Comparison of ENCODE assay signal across 1 cellular context in the genomic region with DNA sequence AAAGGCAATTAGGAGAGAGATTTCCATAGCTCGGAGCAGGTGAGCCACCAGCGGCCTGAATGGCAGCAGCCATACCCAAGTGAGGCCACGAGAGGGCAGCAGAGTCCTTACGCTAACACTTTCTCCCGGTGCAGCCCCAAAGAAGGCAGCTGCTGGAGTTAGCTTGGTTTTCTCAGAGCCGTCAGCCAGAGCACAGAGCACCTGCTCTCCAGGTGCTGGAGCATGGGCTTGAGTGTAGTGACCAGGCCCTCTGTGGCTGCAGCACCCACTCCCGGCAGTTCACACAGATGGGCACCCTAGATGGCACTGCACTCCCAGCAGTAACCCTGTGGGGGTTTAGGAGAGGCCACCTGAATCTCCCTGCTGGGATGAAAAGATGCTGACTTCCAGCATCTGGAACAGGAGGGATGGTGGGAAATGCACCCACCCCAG.
TF ChIP-seq lines count a peak whose summit lies in the region.

No MANE protein-coding gene starts in this region.

TF ChIP-seq in GM12878, 131 proteins besides CTCF, POLR2A, EP300 and RAD21 (continued from another document):
- TF ChIP-seq, protein P1, sequence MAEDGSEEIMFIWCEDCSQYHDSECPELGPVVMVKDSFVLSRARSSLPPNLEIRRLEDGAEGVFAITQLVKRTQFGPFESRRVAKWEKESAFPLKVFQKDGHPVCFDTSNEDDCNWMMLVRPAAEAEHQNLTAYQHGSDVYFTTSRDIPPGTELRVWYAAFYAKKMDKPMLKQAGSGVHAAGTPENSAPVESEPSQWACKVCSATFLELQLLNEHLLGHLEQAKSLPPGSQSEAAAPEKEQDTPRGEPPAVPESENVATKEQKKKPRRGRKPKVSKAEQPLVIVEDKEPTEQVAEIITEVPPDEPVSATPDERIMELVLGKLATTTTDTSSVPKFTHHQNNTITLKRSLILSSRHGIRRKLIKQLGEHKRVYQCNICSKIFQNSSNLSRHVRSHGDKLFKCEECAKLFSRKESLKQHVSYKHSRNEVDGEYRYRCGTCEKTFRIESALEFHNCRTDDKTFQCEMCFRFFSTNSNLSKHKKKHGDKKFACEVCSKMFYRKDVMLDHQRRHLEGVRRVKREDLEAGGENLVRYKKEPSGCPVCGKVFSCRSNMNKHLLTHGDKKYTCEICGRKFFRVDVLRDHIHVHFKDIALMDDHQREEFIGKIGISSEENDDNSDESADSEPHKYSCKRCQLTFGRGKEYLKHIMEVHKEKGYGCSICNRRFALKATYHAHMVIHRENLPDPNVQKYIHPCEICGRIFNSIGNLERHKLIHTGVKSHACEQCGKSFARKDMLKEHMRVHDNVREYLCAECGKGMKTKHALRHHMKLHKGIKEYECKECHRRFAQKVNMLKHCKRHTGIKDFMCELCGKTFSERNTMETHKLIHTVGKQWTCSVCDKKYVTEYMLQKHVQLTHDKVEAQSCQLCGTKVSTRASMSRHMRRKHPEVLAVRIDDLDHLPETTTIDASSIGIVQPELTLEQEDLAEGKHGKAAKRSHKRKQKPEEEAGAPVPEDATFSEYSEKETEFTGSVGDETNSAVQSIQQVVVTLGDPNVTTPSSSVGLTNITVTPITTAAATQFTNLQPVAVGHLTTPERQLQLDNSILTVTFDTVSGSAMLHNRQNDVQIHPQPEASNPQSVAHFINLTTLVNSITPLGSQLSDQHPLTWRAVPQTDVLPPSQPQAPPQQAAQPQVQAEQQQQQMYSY (CRISPR knock-in tag; IDR thresholded peaks at IDR 0.05), result no peak
- TF ChIP-seq, protein P2, sequence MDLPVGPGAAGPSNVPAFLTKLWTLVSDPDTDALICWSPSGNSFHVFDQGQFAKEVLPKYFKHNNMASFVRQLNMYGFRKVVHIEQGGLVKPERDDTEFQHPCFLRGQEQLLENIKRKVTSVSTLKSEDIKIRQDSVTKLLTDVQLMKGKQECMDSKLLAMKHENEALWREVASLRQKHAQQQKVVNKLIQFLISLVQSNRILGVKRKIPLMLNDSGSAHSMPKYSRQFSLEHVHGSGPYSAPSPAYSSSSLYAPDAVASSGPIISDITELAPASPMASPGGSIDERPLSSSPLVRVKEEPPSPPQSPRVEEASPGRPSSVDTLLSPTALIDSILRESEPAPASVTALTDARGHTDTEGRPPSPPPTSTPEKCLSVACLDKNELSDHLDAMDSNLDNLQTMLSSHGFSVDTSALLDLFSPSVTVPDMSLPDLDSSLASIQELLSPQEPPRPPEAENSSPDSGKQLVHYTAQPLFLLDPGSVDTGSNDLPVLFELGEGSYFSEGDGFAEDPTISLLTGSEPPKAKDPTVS (IDR thresholded peaks at IDR 0.05; ENCODE audit: low read depth, low read length), result 0 out of 2 replicates have a peak, but pooled peaks have one; percentile 24
- TF ChIP-seq SIX5 (IDR thresholded peaks at IDR 0.05; ENCODE audit: low read depth, low read length, severe bottlenecking) (no peak), NRF1 (conservative IDR thresholded peaks at IDR 0.05; ENCODE audit: low read depth, low read length) (no peak)
